22 cellular contexts compared by ENCODE assay signal in the genomic region with DNA sequence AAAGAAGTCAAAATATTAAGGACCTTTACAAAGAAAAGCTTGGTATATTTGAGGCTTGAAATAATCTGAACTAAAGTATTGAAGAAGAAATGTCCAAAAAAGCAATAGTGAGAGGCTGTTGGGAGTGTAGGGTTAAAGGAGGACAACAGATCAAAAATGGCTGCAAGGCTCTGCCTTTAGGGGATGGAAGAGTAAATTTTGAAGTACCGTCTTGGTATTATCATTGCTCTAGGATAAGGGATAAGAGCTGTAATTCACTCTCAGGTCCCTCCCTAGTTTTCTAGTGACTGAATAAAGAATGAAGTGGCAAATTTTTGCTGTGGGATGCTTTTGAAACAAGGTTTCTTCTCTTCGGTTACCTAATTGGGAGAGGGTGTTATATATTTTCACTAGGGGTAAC. TPM values are rescaled to one million over a fixed set of nuclear protein-coding genes. Genes with fewer than 3 reads are reported as not detected.
DNase-seq lines count a peak whose midpoint lies in the region; ATAC-seq and TF ChIP-seq lines count a peak whose summit lies in the region.
"Had no signal": no experiment of that assay in that cellular context is flagged by ENCODE, and none has a peak within 500 bp of the region (broad histone marks: within the 10 kb centered on the region; RNA-seq: fewer than 3 reads in every experiment).

No MANE protein-coding gene starts in this region.

- no peak overlapping the region for H3K4me3 ChIP-seq in CD4-positive, CD25-positive, alpha-beta regulatory T cell (ENCODE audit: low read depth, low read length)
- no peak overlapping the region for H3K4me3 ChIP-seq in CD8-positive, alpha-beta memory T cell (ENCODE audit: low read length)
- H3K4me3 ChIP-seq in dorsolateral prefrontal cortex (no peak overlapping the region), heart left ventricle (no peak overlapping the region)
- H3K4me3 ChIP-seq: body of pancreas, coronary artery, MG63 had no signal

- H3K27me3 Mint-ChIP-seq in CD4-positive, CD25-positive, alpha-beta regulatory T cell = no peaks in the 10 kb centered on the region
- no peaks in the 10 kb centered on the region for H3K27me3 Mint-ChIP-seq in CD8-positive, alpha-beta memory T cell
- H3K27me3 Mint-ChIP-seq in activated CD8-positive, alpha-beta T cell treated with anti-CD3 and anti-CD28 coated beads, Interleukin-2, amount 10 ng/mL, durations not matched to agents 7 days and 5 days (ENCODE audit: low read depth) = no peaks in the 10 kb centered on the region
- H3K27me3 Mint-ChIP-seq in memory B cell = no peaks in the 10 kb centered on the region

- no peak for ATAC-seq in CD4-positive, CD25-positive, alpha-beta regulatory T cell (ENCODE audit: low read depth in 2 of 2)
- no peak for ATAC-seq in activated CD8-positive, alpha-beta T cell treated with anti-CD3 and anti-CD28 coated beads, Interleukin-2, amount 10 ng/mL, durations not matched to agents 7 days and 5 days
- no peak for ATAC-seq in memory B cell (ENCODE audit: low read depth)
- no peak for ATAC-seq in HG03520 (IDR thresholded peaks at IDR 0.05; ENCODE audit: unreplicated experiment)
- no peak for ATAC-seq in heart left ventricle
- ATAC-seq: body of pancreas had no signal

- H3K27me3 ChIP-seq in CD4-positive, CD25-positive, alpha-beta regulatory T cell (ENCODE audit: control insufficient read depth, insufficient read depth, low read length) = no peaks in the 10 kb centered on the region
- H3K27me3 ChIP-seq in CD8-positive, alpha-beta memory T cell (ENCODE audit: insufficient read depth, low read length, poor library complexity, severe bottlenecking) = no peaks in the 10 kb centered on the region
- H3K27me3 ChIP-seq in dorsolateral prefrontal cortex (no peaks in the 10 kb centered on the region), heart left ventricle (no peaks in the 10 kb centered on the region)
- H3K27me3 ChIP-seq: body of pancreas, MG63 had no signal

- H3K4me1 ChIP-seq in CD4-positive, CD25-positive, alpha-beta regulatory T cell (ENCODE audit: control insufficient read depth, insufficient read depth, low read length, poor library complexity, severe bottlenecking) = peaks cover 39% of the 10 kb centered on the region
- peaks cover 38% of the 10 kb centered on the region for H3K4me1 ChIP-seq in CD8-positive, alpha-beta memory T cell (ENCODE audit: insufficient read depth, low read length)
- peaks cover 0 to 42% (median 28%) of the 10 kb centered on the region in 12 donors for H3K4me1 ChIP-seq in heart left ventricle

- no peaks in the 10 kb centered on the region for H3K9me3 Mint-ChIP-seq in CD4-positive, CD25-positive, alpha-beta regulatory T cell
- no peaks in the 10 kb centered on the region for H3K9me3 Mint-ChIP-seq in CD8-positive, alpha-beta memory T cell
- peaks cover under 1% of the 10 kb centered on the region for H3K9me3 Mint-ChIP-seq in activated CD8-positive, alpha-beta T cell treated with anti-CD3 and anti-CD28 coated beads, Interleukin-2, amount 10 ng/mL, durations not matched to agents 7 days and 5 days (ENCODE audit: insufficient read depth)
- no peaks in the 10 kb centered on the region for H3K9me3 Mint-ChIP-seq in memory B cell
- H3K9me3 Mint-ChIP-seq: H9 had no signal

- no peak for TF ChIP-seq POLR2A in heart left ventricle (IDR thresholded peaks at IDR 0.05)

- peaks cover 8% of the 10 kb centered on the region for H3K36me3 Mint-ChIP-seq in CD4-positive, CD25-positive, alpha-beta regulatory T cell
- H3K36me3 Mint-ChIP-seq in CD8-positive, alpha-beta memory T cell = peaks cover 4 to 15% (median 6%) of the 10 kb centered on the region in 3 donors
- H3K36me3 Mint-ChIP-seq in activated CD8-positive, alpha-beta T cell treated with anti-CD3 and anti-CD28 coated beads, Interleukin-2, amount 10 ng/mL, durations not matched to agents 7 days and 5 days (ENCODE audit: low read depth) = peaks cover 57% of the 10 kb centered on the region
- H3K36me3 Mint-ChIP-seq in memory B cell = peaks cover 8% of the 10 kb centered on the region

- no peak overlapping the region for H3K27ac ChIP-seq in CD4-positive, CD25-positive, alpha-beta regulatory T cell (ENCODE audit: insufficient read depth, low read length, poor library complexity, severe bottlenecking)
- no peak overlapping the region for H3K27ac ChIP-seq in CD8-positive, alpha-beta memory T cell (ENCODE audit: low read depth, low read length)
- no peak overlapping the region for H3K27ac ChIP-seq in dorsolateral prefrontal cortex
- H3K27ac ChIP-seq in heart left ventricle = no peak overlapping the region
- H3K27ac ChIP-seq: body of pancreas, coronary artery had no signal

- intact Hi-C loops in dorsolateral prefrontal cortex (cut with DNase I) (no loop called here), heart left ventricle (cut with DNase I) (loop anchor here in 1 of 10 donors (5.0 kb wide), 1 partner anchor 36 kb away; no protein-coding TSS in a partner anchor)

- H3K4me1 Mint-ChIP-seq in CD4-positive, CD25-positive, alpha-beta regulatory T cell = peaks cover 39 to 74% (median 56%) of the 10 kb centered on the region in 4 donors
- peaks cover 52 to 73% (median 66%) of the 10 kb centered on the region in 3 donors for H3K4me1 Mint-ChIP-seq in CD8-positive, alpha-beta memory T cell
- H3K4me1 Mint-ChIP-seq in activated CD8-positive, alpha-beta T cell treated with anti-CD3 and anti-CD28 coated beads, Interleukin-2, amount 10 ng/mL, durations not matched to agents 7 days and 5 days (ENCODE audit: low read depth) = peaks cover 61% of the 10 kb centered on the region
- H3K4me1 Mint-ChIP-seq in memory B cell = peaks cover 41% of the 10 kb centered on the region

- 74 to 83% (median 81%) methylated on average over 2 of the region's 2 CpGs for WGBS in heart left ventricle, 4 donors

- TF ChIP-seq CTCF in dorsolateral prefrontal cortex (IDR thresholded peaks at IDR 0.05 in 54 of 56, conservative IDR thresholded peaks at IDR 0.05 in 2 of 56; ENCODE audit: low read depth in 1 of 56, partially characterized antibody in 56 of 56) (no peak), heart left ventricle (IDR thresholded peaks at IDR 0.05) (no peak)

- POLR2A ChIA-PET in CD8-positive, alpha-beta memory T cell (lab: Charles Lee) = no interaction called here
- POLR2A ChIA-PET in activated CD8-positive, alpha-beta T cell treated with anti-CD3 and anti-CD28 coated beads, Interleukin-2, amount 10 ng/mL, durations not matched to agents 7 days and 5 days (lab: Charles Lee) = interaction anchor here (1.3 to 2.2 kb wide), 3 partner anchors 14 to 39 kb away, joined by 3 to 16 read pairs (median 4); a partner anchor contains a TSS

- H3K4me3 Mint-ChIP-seq in CD4-positive, CD25-positive, alpha-beta regulatory T cell = peak overlapping the region in 3 of 4 donors; percentile 2 to 34 (median 4)
- H3K4me3 Mint-ChIP-seq in CD8-positive, alpha-beta memory T cell = peak overlapping the region in 3 of 7 donors; percentile 3 to 42 (median 30)
- peak overlapping the region; percentile 19 for H3K4me3 Mint-ChIP-seq in activated CD8-positive, alpha-beta T cell treated with anti-CD3 and anti-CD28 coated beads, Interleukin-2, amount 10 ng/mL, durations not matched to agents 7 days and 5 days
- peak overlapping the region; percentile 18 for H3K4me3 Mint-ChIP-seq in memory B cell
- H3K4me3 Mint-ChIP-seq: H9 had no signal

- H3K27ac Mint-ChIP-seq in CD4-positive, CD25-positive, alpha-beta regulatory T cell = peak overlapping the region; percentile 63 to 84 (median 69)
- peak overlapping the region in 6 of 8 donors; percentile 46 to 85 (median 60) for H3K27ac Mint-ChIP-seq in CD8-positive, alpha-beta memory T cell
- H3K27ac Mint-ChIP-seq in activated CD8-positive, alpha-beta T cell treated with anti-CD3 and anti-CD28 coated beads, Interleukin-2, amount 10 ng/mL, durations not matched to agents 7 days and 5 days = peak overlapping the region; percentile 83
- H3K27ac Mint-ChIP-seq in memory B cell = peak overlapping the region; percentile 51

- H3K36me3 ChIP-seq in CD4-positive, CD25-positive, alpha-beta regulatory T cell (ENCODE audit: control insufficient read depth, insufficient read depth, low read length) = peaks cover 4% of the 10 kb centered on the region
- no peaks in the 10 kb centered on the region for H3K36me3 ChIP-seq in CD8-positive, alpha-beta memory T cell (ENCODE audit: insufficient read depth, low read length)
- H3K36me3 ChIP-seq in heart left ventricle = no peaks in the 10 kb centered on the region
- H3K36me3 ChIP-seq: MG63 had no signal

- CTCF ChIA-PET in CD8-positive, alpha-beta memory T cell (lab: Charles Lee) = interaction anchor here (1.1 kb wide), 1 partner anchor 35 kb away, joined by 3 read pairs; no protein-coding TSS in a partner anchor
- CTCF ChIA-PET in activated CD8-positive, alpha-beta T cell treated with anti-CD3 and anti-CD28 coated beads, Interleukin-2, amount 10 ng/mL, durations not matched to agents 7 days and 5 days (lab: Charles Lee) = interaction anchor here (1.1 to 2.7 kb wide), 4 partner anchors 9 to 37 kb away, joined by 3 to 13 read pairs (median 4); a partner anchor contains a TSS

- H3K9me3 ChIP-seq in CD4-positive, CD25-positive, alpha-beta regulatory T cell (ENCODE audit: control insufficient read depth in 2 of 2, low read length in 2 of 2) = no peaks in the 10 kb centered on the region
- no peaks in the 10 kb centered on the region for H3K9me3 ChIP-seq in CD8-positive, alpha-beta memory T cell (ENCODE audit: low read length)
- no peaks in the 10 kb centered on the region for H3K9me3 ChIP-seq in heart left ventricle
- H3K9me3 ChIP-seq: body of pancreas, MG63 had no signal

- no peak for DNase-seq in CD4-positive, CD25-positive, alpha-beta regulatory T cell
- DNase-seq in CD8-positive, alpha-beta memory T cell = no peak
- DNase-seq in activated CD8-positive, alpha-beta T cell treated with anti-CD3 and anti-CD28 coated beads, Interleukin-2, amount 10 ng/mL, durations not matched to agents 7 days and 5 days = no peak
- DNase-seq in memory B cell (ENCODE audit: low spot score in 2 of 2) (no peak), dorsolateral prefrontal cortex (no peak), hypothalamus (lab: John Stamatoyannopoulos, UW) (no peak), heart left ventricle (no peak)
- DNase-seq: activated CD8-positive, alpha-beta memory T cell treated with anti-CD3 and anti-CD28 coated beads, Interleukin-2, amount 50 U/mL, for 48 hours; activated naive CD4-positive, alpha-beta T cell treated with anti-CD3 and anti-CD28 coated beads, Interleukin-2, amount 50 U/mL, for 16 hours; AML-193; body of pancreas; H9; hippocampal formation; kidney; mammary epithelial cell; MG63; NCI-H1436 treated with DMSO at 0.1 percent for 48 hours; NCI-H748 treated with DMSO at 0.1 percent for 48 hours; SHP77; stimulated activated CD4-positive, alpha-beta T cell treated with anti-CD3 and anti-CD28 coated beads, Interleukin-1b, Interleukin-23, amount 100 ng/mL, for 48 hours had no signal

RNA-seq across cellular contexts. Expression of a gene that starts 38.7 kb away (rescaled TPM):
- 68.9 TPM for total RNA-seq in CD4-positive, CD25-positive, alpha-beta regulatory T cell
- polyA plus RNA-seq in CD4-positive, CD25-positive, alpha-beta regulatory T cell = 10 to 100 TPM; 31.4 to 37.6 (median 35.9) TPM
- 10 to 100 TPM; 26.4 to 26.8 TPM for total RNA-seq in CD8-positive, alpha-beta memory T cell
- 28.0 TPM for polyA plus RNA-seq in CD8-positive, alpha-beta memory T cell
- 10 to 100 TPM; 35.9 to 36.1 TPM for total RNA-seq in activated CD8-positive, alpha-beta T cell treated with anti-CD3 and anti-CD28 coated beads, Interleukin-2, amount 10 ng/mL, durations not matched to agents 7 days and 5 days
- total RNA-seq in dorsolateral prefrontal cortex = 10 to 100 TPM; 28.3 to 49.9 (median 37.3) TPM
- total RNA-seq in heart left ventricle = 10 to 100 TPM; 10.8 to 19.9 (median 13.2) TPM
- 1 to 10 TPM; 4.9 to 9.4 TPM for polyA plus RNA-seq in heart left ventricle
